13 cellular contexts compared by ENCODE assay signal in genomic region chr6:150787429-150787828, GRCh38.
DNase-seq lines count a peak whose midpoint lies in the region; ATAC-seq and TF ChIP-seq lines count a peak whose summit lies in the region.
"Had no signal": no experiment of that assay in that cellular context is flagged by ENCODE, and none has a peak within 500 bp of the region (broad histone marks: within the 10 kb centered on the region; RNA-seq: fewer than 3 reads in every experiment).

No MANE protein-coding gene starts in this region.

- peak; percentile 58 for ATAC-seq in sciatic nerve
- ATAC-seq in GM21529 (IDR thresholded peaks at IDR 0.05; ENCODE audit: unreplicated experiment): no peak
- no peak for ATAC-seq in GM18505 (IDR thresholded peaks at IDR 0.05; ENCODE audit: unreplicated experiment)
- no peak for ATAC-seq in right lobe of liver
- ATAC-seq: A549 had no signal

- DNase-seq in hepatocyte (ENCODE audit: low spot score) (no peak), sciatic nerve (ENCODE audit: low spot score) (no peak), right lobe of liver (no peak)
- DNase-seq in activated CD4-positive, alpha-beta T cell treated with anti-CD3 and anti-CD28 coated beads, Interleukin-2, amount 10 ng/mL, durations not matched to agents 24 days and 14 days: no peak
- DNase-seq: CD4-positive, CD25-positive, alpha-beta regulatory T cell; DMS53; GF-D8; HCEC 1CT had no signal

- no peaks in the 10 kb centered on the region for H3K27me3 ChIP-seq in BLaER1
- H3K27me3 ChIP-seq in hepatocyte: no peaks in the 10 kb centered on the region
- no peaks in the 10 kb centered on the region for H3K27me3 ChIP-seq in right lobe of liver

- TF ChIP-seq CTCF in HEK293 (tag by site-specific recombination; IDR thresholded peaks at IDR 0.05) (no peak), hepatocyte (IDR thresholded peaks at IDR 0.05; ENCODE audit: poor library complexity) (no peak), right lobe of liver (IDR thresholded peaks at IDR 0.05) (no peak)

- WGBS in hepatocyte (ENCODE audit: low lambda C conversion rate, missing lambda C conversion rate): 80% methylated on average over 7 of the region's 7 CpGs
- 96% methylated on average over 7 of the region's 7 CpGs for WGBS in right lobe of liver (ENCODE audit: insufficient coverage, low coverage, low lambda C conversion rate, missing lambda C conversion rate)

- POLR2A ChIA-PET in HEK293 (lab: Yijun Ruan, JAX): no interaction called here

- H3K36me3 Mint-ChIP-seq in activated CD4-positive, alpha-beta T cell treated with anti-CD3 and anti-CD28 coated beads, Interleukin-2, amount 10 ng/mL, durations not matched to agents 24 days and 14 days (ENCODE audit: low read depth): no peaks in the 10 kb centered on the region
- H3K36me3 Mint-ChIP-seq: CD4-positive, CD25-positive, alpha-beta regulatory T cell had no signal

- H2AFZ ChIP-seq in hepatocyte: no peak overlapping the region

- no peaks in the 10 kb centered on the region for H3K9me3 Mint-ChIP-seq in activated CD4-positive, alpha-beta T cell treated with anti-CD3 and anti-CD28 coated beads, Interleukin-2, amount 10 ng/mL, durations not matched to agents 24 days and 14 days

- H3K9me3 ChIP-seq in BLaER1 (peaks cover 3% of the 10 kb centered on the region; the same call in 1 of the 2 replicates), HEK293 (ENCODE audit: control insufficient read depth, insufficient read depth, low read depth, low read length) (no peaks in the 10 kb centered on the region), hepatocyte (ENCODE audit: low read depth) (no peaks in the 10 kb centered on the region), right lobe of liver (no peaks in the 10 kb centered on the region)
- H3K9me3 ChIP-seq: A549 had no signal

- H3K9me2 ChIP-seq in hepatocyte (replicated peaks; ENCODE audit: insufficient read depth): no peaks in the 10 kb centered on the region

- no peaks in the 10 kb centered on the region for H3K4me1 Mint-ChIP-seq in activated CD4-positive, alpha-beta T cell treated with anti-CD3 and anti-CD28 coated beads, Interleukin-2, amount 10 ng/mL, durations not matched to agents 24 days and 14 days
- H3K4me1 Mint-ChIP-seq: CD4-positive, CD25-positive, alpha-beta regulatory T cell had no signal

- no peaks in the 10 kb centered on the region for H3K27me3 Mint-ChIP-seq in activated CD4-positive, alpha-beta T cell treated with anti-CD3 and anti-CD28 coated beads, Interleukin-2, amount 10 ng/mL, durations not matched to agents 24 days and 14 days

- CTCF ChIA-PET in HEK293 (lab: Yijun Ruan, JAX): interaction anchor here (0.5 kb wide), 1 partner anchor 10 kb away, joined by 3 read pairs; no protein-coding TSS in a partner anchor

- intact Hi-C loops in sciatic nerve (cut with DNase I): no loop called here
- intact Hi-C loops in activated CD4-positive, alpha-beta T cell treated with anti-CD3 and anti-CD28 coated beads, Interleukin-2, amount 10 ng/mL, durations not matched to agents 24 days and 14 days (cut with micrococcal nuclease): no loop called here
- intact Hi-C loops in right lobe of liver (cut with DNase I): no loop called here

- H3K79me2 ChIP-seq in hepatocyte: no peaks in the 10 kb centered on the region

- TF ChIP-seq POLR2A in GM18505 (IDR thresholded peaks at IDR 0.05; ENCODE audit: borderline replicate concordance, extremely low read depth, insufficient read depth, insufficient read length) (no peak), right lobe of liver (IDR thresholded peaks at IDR 0.05) (no peak)

- H4K20me1 ChIP-seq in BLaER1: no peaks in the 10 kb centered on the region
- no peaks in the 10 kb centered on the region for H4K20me1 ChIP-seq in hepatocyte (ENCODE audit: insufficient read depth, poor library complexity, severe bottlenecking)

- H3K4me1 ChIP-seq in BLaER1 (peaks cover 18% of the 10 kb centered on the region), HEK293 (ENCODE audit: control insufficient read depth, insufficient read depth, low read length) (no peaks in the 10 kb centered on the region), hepatocyte (ENCODE audit: insufficient read depth) (peaks cover 5% of the 10 kb centered on the region), right lobe of liver (no peaks in the 10 kb centered on the region)
- H3K4me1 ChIP-seq: A549 had no signal

- H3K4me3 ChIP-seq in BLaER1 (no peak overlapping the region), HEK293 (ENCODE audit: low read depth, low read length) (no peak overlapping the region), hepatocyte (no peak overlapping the region), right lobe of liver (no peak overlapping the region)
- H3K4me3 ChIP-seq: A549 had no signal

- H3K4me2 ChIP-seq in BLaER1: peak overlapping the region; percentile 48
- H3K4me2 ChIP-seq in hepatocyte: no peak overlapping the region
- H3K4me2 ChIP-seq: A549 had no signal

- no peak overlapping the region for H3K9ac ChIP-seq in BLaER1

- H3K27ac ChIP-seq in BLaER1: no peak overlapping the region
- no peak overlapping the region for H3K27ac ChIP-seq in HEK293 (ENCODE audit: extremely low read depth, low read depth, low read length)
- peak overlapping the region; percentile 24 for H3K27ac ChIP-seq in hepatocyte
- H3K27ac ChIP-seq in right lobe of liver: no peak overlapping the region
- H3K27ac ChIP-seq: A549 had no signal

- no peak overlapping the region for H3K4me3 Mint-ChIP-seq in activated CD4-positive, alpha-beta T cell treated with anti-CD3 and anti-CD28 coated beads, Interleukin-2, amount 10 ng/mL, durations not matched to agents 24 days and 14 days
- H3K4me3 Mint-ChIP-seq: CD4-positive, CD25-positive, alpha-beta regulatory T cell had no signal

- no peaks in the 10 kb centered on the region for H3K36me3 ChIP-seq in BLaER1
- H3K36me3 ChIP-seq in HEK293 (ENCODE audit: control insufficient read depth in 2 of 2, insufficient read depth in 1 of 2, low read length in 2 of 2): peaks cover 0 to 6% of the 10 kb centered on the region in 2 experiments; a peak in 2 of 3 replicates
- H3K36me3 ChIP-seq in hepatocyte (replicated peaks; ENCODE audit: insufficient read depth, low read depth): no peaks in the 10 kb centered on the region
- no peaks in the 10 kb centered on the region for H3K36me3 ChIP-seq in right lobe of liver

- no peak overlapping the region for H3K27ac Mint-ChIP-seq in activated CD4-positive, alpha-beta T cell treated with anti-CD3 and anti-CD28 coated beads, Interleukin-2, amount 10 ng/mL, durations not matched to agents 24 days and 14 days
- H3K27ac Mint-ChIP-seq: CD4-positive, CD25-positive, alpha-beta regulatory T cell had no signal

TF ChIP-seq in HEK293, 187 proteins besides CTCF, POLR2A, EP300 and RAD21:
- TF ChIP-seq ZNF660 (tag by site-specific recombination; IDR thresholded peaks at IDR 0.05) (no peak), ZNF18 (tag by site-specific recombination; IDR thresholded peaks at IDR 0.05) (peak; percentile 75; the same call in 1 of the 2 replicates), ZNF202 (tag by site-specific recombination; IDR thresholded peaks at IDR 0.05; ENCODE audit: borderline replicate concordance) (no peak), ZBTB21 (tag by site-specific recombination; IDR thresholded peaks at IDR 0.05) (no peak), GLI4 (tag by site-specific recombination; IDR thresholded peaks at IDR 0.05) (no peak), ZNF324 (tag by site-specific recombination; IDR thresholded peaks at IDR 0.05) (no peak), ZNF777 (tag by site-specific recombination; IDR thresholded peaks at IDR 0.05; ENCODE audit: borderline replicate concordance) (no peak)
